ENCODE assay signal across 14 cellular contexts in genomic region chr3:12998648-12999047, GRCh38.
A peak's percentile ranks its signal among the peaks of the same experiment; 100 is the strongest.
DNase-seq lines count a peak whose midpoint lies in the region; ATAC-seq and TF ChIP-seq lines count a peak whose summit lies in the region.
"Had no signal": no experiment of that assay in that cellular context is flagged by ENCODE, and none has a peak within 500 bp of the region (broad histone marks: within the 10 kb centered on the region; RNA-seq: fewer than 3 reads in every experiment).

No MANE protein-coding gene starts in this region.

- H3K27me3 ChIP-seq in heart left ventricle (no peaks in the 10 kb centered on the region), dorsolateral prefrontal cortex (no peaks in the 10 kb centered on the region), foreskin keratinocyte (peaks cover 60% of the 10 kb centered on the region)

- peak overlapping the region; percentile 65 to 91 for H3K27ac Mint-ChIP-seq in natural killer cell treated with Interleukin-12 subunit alpha and Interleukin-12 subunit beta and Interleukin-15 and Interleukin-18, amount 100 ng/mL, for 72 hours
- H3K27ac Mint-ChIP-seq in activated CD4-positive, alpha-beta T cell treated with anti-CD3 and anti-CD28 coated beads, Interleukin-2, amount 10 ng/mL, durations not matched to agents 24 days and 14 days = no peak overlapping the region
- H3K27ac Mint-ChIP-seq: activated naive CD4-positive, alpha-beta T cell treated with anti-CD3 and anti-CD28 coated beads, Interleukin-2, amount 10 ng/mL, durations not matched to agents 7 days and 5 days; T-helper 2 cell treated with Interferon-gamma antibody and Interleukin-4, amounts not matched to agents 5 μg/mL and 100 μg/mL, for 36 hours; type B pancreatic cell had no signal

- 82 to 87% (median 83%) methylated on average over 4 of the region's 4 CpGs for WGBS in heart left ventricle, 4 donors

- H3K4me1 Mint-ChIP-seq in natural killer cell treated with Interleukin-12 subunit alpha and Interleukin-12 subunit beta and Interleukin-15 and Interleukin-18, amount 100 ng/mL, for 72 hours (ENCODE audit: low read depth in 2 of 2) = peaks cover 65 to 69% of the 10 kb centered on the region in 2 donors
- peaks cover 37% of the 10 kb centered on the region for H3K4me1 Mint-ChIP-seq in activated CD4-positive, alpha-beta T cell treated with anti-CD3 and anti-CD28 coated beads, Interleukin-2, amount 10 ng/mL, durations not matched to agents 24 days and 14 days

- H3K4me3 ChIP-seq in heart left ventricle (no peak overlapping the region), dorsolateral prefrontal cortex (no peak overlapping the region)

- TF ChIP-seq CTCF in heart left ventricle (IDR thresholded peaks at IDR 0.05) = no peak
- TF ChIP-seq CTCF in dorsolateral prefrontal cortex (IDR thresholded peaks at IDR 0.05 in 54 of 56, conservative IDR thresholded peaks at IDR 0.05 in 2 of 56; ENCODE audit: low read depth in 1 of 56, partially characterized antibody in 56 of 56) = no peak
- TF ChIP-seq CTCF in foreskin keratinocyte (conservative IDR thresholded peaks at IDR 0.05) = no peak

- peaks cover 5% of the 10 kb centered on the region for H3K36me3 Mint-ChIP-seq in natural killer cell treated with Interleukin-12 subunit alpha and Interleukin-12 subunit beta and Interleukin-15 and Interleukin-18, amount 100 ng/mL, for 72 hours
- peaks cover 45% of the 10 kb centered on the region for H3K36me3 Mint-ChIP-seq in activated CD4-positive, alpha-beta T cell treated with anti-CD3 and anti-CD28 coated beads, Interleukin-2, amount 10 ng/mL, durations not matched to agents 24 days and 14 days (ENCODE audit: low read depth)
- H3K36me3 Mint-ChIP-seq: type B pancreatic cell had no signal

- H3K9me3 ChIP-seq in heart left ventricle = peaks cover 0 to 3% (median 0%) of the 10 kb centered on the region in 12 donors

- intact Hi-C loops in heart left ventricle (cut with DNase I) (loop anchor here in 1 of 10 donors (5.0 to 10.0 kb wide), 2 partner anchors 106 to 456 kb away; no protein-coding TSS in a partner anchor), left ventricle myocardium superior (cut with micrococcal nuclease) (no loop called here), dorsolateral prefrontal cortex (cut with DNase I) (no loop called here)
- intact Hi-C loops in activated CD4-positive, alpha-beta T cell treated with anti-CD3 and anti-CD28 coated beads, Interleukin-2, amount 10 ng/mL, durations not matched to agents 24 days and 14 days (cut with micrococcal nuclease) = no loop called here

- no peak for DNase-seq in heart left ventricle
- DNase-seq in left ventricle myocardium superior = no peak
- no peak for DNase-seq in dorsolateral prefrontal cortex
- no peak for DNase-seq in natural killer cell treated with Interleukin-12 subunit alpha and Interleukin-12 subunit beta and Interleukin-15 and Interleukin-18, amount 100 ng/mL, for 72 hours (ENCODE audit: low spot score)
- no peak for DNase-seq in SKM-1 treated with dmso at 0.1 percent for 144 hours (lab: John Stamatoyannopoulos, UW; ENCODE audit: unreplicated experiment)
- no peak for DNase-seq in activated CD4-positive, alpha-beta T cell treated with anti-CD3 and anti-CD28 coated beads, Interleukin-2, amount 10 ng/mL, durations not matched to agents 24 days and 14 days
- DNase-seq in ureter (ENCODE audit: low spot score) = no peak
- no peak for DNase-seq in foreskin keratinocyte
- DNase-seq: activated CD4-positive, alpha-beta T cell treated with anti-CD3 and anti-CD28 coated beads, Interleukin-2, amount 50 U/mL, for 48 hours; activated naive CD4-positive, alpha-beta T cell treated with anti-CD3 and anti-CD28 coated beads, Interleukin-2, amount 10 ng/mL, durations not matched to agents 7 days and 5 days; DMS79; NCI-H1417 had no signal

- H3K27ac ChIP-seq in heart left ventricle (peak overlapping the region; percentile 53 to 87 (median 61)), dorsolateral prefrontal cortex (peak overlapping the region in 36 of 59 donors; percentile 1 to 78 (median 52)), foreskin keratinocyte (no peak overlapping the region)

- H3K27me3 Mint-ChIP-seq in natural killer cell treated with Interleukin-12 subunit alpha and Interleukin-12 subunit beta and Interleukin-15 and Interleukin-18, amount 100 ng/mL, for 72 hours = no peaks in the 10 kb centered on the region
- H3K27me3 Mint-ChIP-seq in activated CD4-positive, alpha-beta T cell treated with anti-CD3 and anti-CD28 coated beads, Interleukin-2, amount 10 ng/mL, durations not matched to agents 24 days and 14 days = no peaks in the 10 kb centered on the region

- no peaks in the 10 kb centered on the region for H3K9me3 Mint-ChIP-seq in natural killer cell treated with Interleukin-12 subunit alpha and Interleukin-12 subunit beta and Interleukin-15 and Interleukin-18, amount 100 ng/mL, for 72 hours
- H3K9me3 Mint-ChIP-seq in activated CD4-positive, alpha-beta T cell treated with anti-CD3 and anti-CD28 coated beads, Interleukin-2, amount 10 ng/mL, durations not matched to agents 24 days and 14 days = no peaks in the 10 kb centered on the region
- H3K9me3 Mint-ChIP-seq: activated naive CD4-positive, alpha-beta T cell treated with anti-CD3 and anti-CD28 coated beads, Interleukin-2, amount 10 ng/mL, durations not matched to agents 7 days and 5 days; T-helper 2 cell treated with Interferon-gamma antibody and Interleukin-4, amounts not matched to agents 5 μg/mL and 100 μg/mL, for 36 hours; type B pancreatic cell had no signal

- H3K4me3 Mint-ChIP-seq in natural killer cell treated with Interleukin-12 subunit alpha and Interleukin-12 subunit beta and Interleukin-15 and Interleukin-18, amount 100 ng/mL, for 72 hours = peak overlapping the region; percentile 36
- no peak overlapping the region for H3K4me3 Mint-ChIP-seq in activated CD4-positive, alpha-beta T cell treated with anti-CD3 and anti-CD28 coated beads, Interleukin-2, amount 10 ng/mL, durations not matched to agents 24 days and 14 days
- H3K4me3 Mint-ChIP-seq: activated naive CD4-positive, alpha-beta T cell treated with anti-CD3 and anti-CD28 coated beads, Interleukin-2, amount 10 ng/mL, durations not matched to agents 7 days and 5 days; T-helper 2 cell treated with Interferon-gamma antibody and Interleukin-4, amounts not matched to agents 5 μg/mL and 100 μg/mL, for 36 hours; type B pancreatic cell had no signal

- no peak for ATAC-seq in heart left ventricle
- ATAC-seq in left ventricle myocardium superior = no peak
- ATAC-seq in natural killer cell treated with Interleukin-12 subunit alpha and Interleukin-12 subunit beta and Interleukin-15 and Interleukin-18, amount 100 ng/mL, for 72 hours = no peak
- no peak for ATAC-seq in foreskin keratinocyte

- H3K36me3 ChIP-seq in heart left ventricle = peaks cover 0 to 16% (median 0%) of the 10 kb centered on the region in 9 donors

- no peak for TF ChIP-seq POLR2A in heart left ventricle (IDR thresholded peaks at IDR 0.05)

- peaks cover 0 to 76% (median 11%) of the 10 kb centered on the region in 12 donors for H3K4me1 ChIP-seq in heart left ventricle
- no peaks in the 10 kb centered on the region for H3K4me1 ChIP-seq in foreskin keratinocyte
